ENCODE assay signal across 20 cellular contexts in genomic region chr22:30655532-30655931, GRCh38.
"Had no signal": no experiment of that assay in that cellular context is flagged by ENCODE, and none has a peak within 500 bp of the region (broad histone marks: within the 10 kb centered on the region; RNA-seq: fewer than 3 reads in every experiment).

No MANE protein-coding gene starts in this region.

- H3K4me1 ChIP-seq: pancreas, sigmoid colon, spleen, testis had no signal

- H3K36me3 ChIP-seq: gastrocnemius medialis, pancreas had no signal

- H3K27ac Mint-ChIP-seq: activated CD4-positive, alpha-beta T cell treated with anti-CD3 and anti-CD28 coated beads, Interleukin-2, amount 10 ng/mL, durations not matched to agents 7 days and 5 days; activated CD8-positive, alpha-beta T cell treated with anti-CD3 and anti-CD28 coated beads, Interleukin-2, amount 10 ng/mL, durations not matched to agents 7 days and 5 days; activated T-cell treated with anti-CD3 and anti-CD28 coated beads, Interleukin-2, amount 50 U/mL, for 24 hours; activated T-helper 2 cell treated with anti-CD3 and anti-CD28 coated beads, Interferon-gamma antibody, Interleukin-2, Interleukin-4, amounts not matched to agents 10 μg/mL and 5 μg/mL and 100 μg/mL, durations not matched to agents 14 hours and 24 hours and 36 hours; naive thymus-derived CD8-positive, alpha-beta T cell; stimulated activated memory B cell treated with anti-CD40 and anti-IgM and Interleukin-4, amounts not matched to agents 10 μg/mL and 1 μg/mL and 100 μg/mL, for 72 hours; type B pancreatic cell had no signal

- FAIRE-seq: islet of Langerhans, pancreas had no signal

- H3K27ac ChIP-seq: gastrocnemius medialis, pancreas, sigmoid colon, spleen, testis had no signal

- H3K36me3 Mint-ChIP-seq: type B pancreatic cell had no signal

- H3K4me3 Mint-ChIP-seq: activated CD4-positive, alpha-beta T cell treated with anti-CD3 and anti-CD28 coated beads, Interleukin-2, amount 10 ng/mL, durations not matched to agents 7 days and 5 days; activated CD8-positive, alpha-beta T cell treated with anti-CD3 and anti-CD28 coated beads, Interleukin-2, amount 10 ng/mL, durations not matched to agents 7 days and 5 days; activated T-cell treated with anti-CD3 and anti-CD28 coated beads, Interleukin-2, amount 50 U/mL, for 24 hours; brain; naive thymus-derived CD8-positive, alpha-beta T cell; stimulated activated memory B cell treated with anti-CD40 and anti-IgM and Interleukin-4, amounts not matched to agents 10 μg/mL and 1 μg/mL and 100 μg/mL, for 72 hours; type B pancreatic cell had no signal

- H3K9me3 ChIP-seq: gastrocnemius medialis, pancreas, sigmoid colon, spleen, testis had no signal

- DNase-seq: activated CD4-positive, alpha-beta T cell treated with anti-CD3 and anti-CD28 coated beads, Interleukin-2, amount 10 ng/mL, durations not matched to agents 7 days and 5 days; activated CD8-positive, alpha-beta T cell treated with anti-CD3 and anti-CD28 coated beads, Interleukin-2, amount 10 ng/mL, durations not matched to agents 7 days and 5 days; activated naive CD4-positive, alpha-beta T cell treated with Interleukin-2 at 50 U/mL for 16 hours; activated T-cell treated with anti-CD3 and anti-CD28 coated beads, Interleukin-2, amount 50 U/mL, for 24 hours; cortex of kidney; gastrocnemius medialis; head of caudate nucleus; left cardiac atrium; naive thymus-derived CD8-positive, alpha-beta T cell; pancreas; sigmoid colon; spleen; stimulated activated CD4-positive, alpha-beta T cell treated with anti-CD3 and anti-CD28 coated beads, Interleukin-4, amount 100 ng/mL, for 4 hours; T1000; testis had no signal

- H3K9me3 Mint-ChIP-seq: activated CD4-positive, alpha-beta T cell treated with anti-CD3 and anti-CD28 coated beads, Interleukin-2, amount 10 ng/mL, durations not matched to agents 7 days and 5 days; activated T-cell treated with anti-CD3 and anti-CD28 coated beads, Interleukin-2, amount 50 U/mL, for 24 hours; activated T-helper 2 cell treated with anti-CD3 and anti-CD28 coated beads, Interferon-gamma antibody, Interleukin-2, Interleukin-4, amounts not matched to agents 10 μg/mL and 5 μg/mL and 100 μg/mL, durations not matched to agents 14 hours and 24 hours and 36 hours; naive thymus-derived CD8-positive, alpha-beta T cell; stimulated activated memory B cell treated with anti-CD40 and anti-IgM and Interleukin-4, amounts not matched to agents 10 μg/mL and 1 μg/mL and 100 μg/mL, for 72 hours had no signal

- H3K27me3 Mint-ChIP-seq: activated CD4-positive, alpha-beta T cell treated with anti-CD3 and anti-CD28 coated beads, Interleukin-2, amount 10 ng/mL, durations not matched to agents 7 days and 5 days; activated T-cell treated with anti-CD3 and anti-CD28 coated beads, Interleukin-2, amount 50 U/mL, for 24 hours; brain; naive thymus-derived CD8-positive, alpha-beta T cell; stimulated activated memory B cell treated with anti-CD40 and anti-IgM and Interleukin-4, amounts not matched to agents 10 μg/mL and 1 μg/mL and 100 μg/mL, for 72 hours; type B pancreatic cell had no signal

- H3K4me3 ChIP-seq: gastrocnemius medialis, pancreas, sigmoid colon, spleen, testis had no signal

- H3K27me3 ChIP-seq: gastrocnemius medialis, pancreas, sigmoid colon, spleen, testis had no signal
